ENCODE assay signal across 11 cellular contexts in the genomic region with DNA sequence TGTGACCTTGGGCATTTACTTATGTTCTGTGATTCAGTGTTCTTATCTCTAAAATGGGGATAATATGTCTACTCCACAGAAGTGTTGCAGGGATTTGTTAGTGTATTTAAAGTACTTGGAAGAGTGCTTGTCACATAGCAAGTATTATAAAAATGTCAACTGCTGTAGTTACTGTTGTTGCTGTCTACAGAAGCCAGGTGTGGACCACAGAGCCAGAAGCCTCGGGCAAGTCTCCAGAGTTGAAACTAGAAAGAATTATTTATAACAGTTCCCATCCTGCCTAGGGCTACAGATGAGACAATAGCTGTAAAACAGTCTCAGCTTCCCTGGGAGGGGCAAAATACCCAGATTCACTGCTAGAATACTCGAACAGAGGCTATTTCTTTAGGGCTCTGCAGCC. TPM values are rescaled to one million over a fixed set of nuclear protein-coding genes. Genes with fewer than 3 reads are reported as not detected.
A peak's percentile ranks its signal among the peaks of the same experiment; 100 is the strongest.
DNase-seq lines count a peak whose midpoint lies in the region; ATAC-seq and TF ChIP-seq lines count a peak whose summit lies in the region.
"Had no signal": no experiment of that assay in that cellular context is flagged by ENCODE, and none has a peak within 500 bp of the region (broad histone marks: within the 10 kb centered on the region; RNA-seq: fewer than 3 reads in every experiment).

No MANE protein-coding gene starts in this region.

- no peak overlapping the region for H3K4me3 Mint-ChIP-seq in H9
- H3K4me3 Mint-ChIP-seq: immature natural killer cell had no signal

- peaks cover 9% of the 10 kb centered on the region; the same call in 1 of the 2 replicates for H3K27me3 Mint-ChIP-seq in H9 (ENCODE audit: low read depth)

- intact Hi-C loops in HCT116 (cut with micrococcal nuclease) (loop anchor here (5.0 kb wide), 3 partner anchors 65 to 120 kb away; no protein-coding TSS in a partner anchor), mucosa of descending colon (cut with DNase I, micrococcal nuclease) (no loop called here), spleen (cut with DNase I; ENCODE audit: low total_unique reads) (no loop called here)

- no peak overlapping the region for H3K14ac ChIP-seq in H9 (ENCODE audit: insufficient read depth, low read length)

- H3K4me1 ChIP-seq in HCT116 (ENCODE audit: control insufficient read depth in 1 of 2, insufficient read depth in 2 of 2, low read length in 2 of 2) (peaks cover 27 to 69% of the 10 kb centered on the region in 2 experiments), mucosa of descending colon (ENCODE audit: low read depth) (no peaks in the 10 kb centered on the region), H9 (ENCODE audit: insufficient read depth, low read length) (peaks cover 6% of the 10 kb centered on the region), spleen (peaks cover 0 to 18% (median 4%) of the 10 kb centered on the region in 6 donors)

- H3K79me2 ChIP-seq in HCT116 (ENCODE audit: insufficient read depth, low read length) = no peaks in the 10 kb centered on the region
- no peaks in the 10 kb centered on the region for H3K79me2 ChIP-seq in H9 (ENCODE audit: insufficient read depth, low read length)

- ATAC-seq in HCT116 (peak; percentile 0; the same call in 1 of the 2 replicates), mucosa of descending colon (peak; percentile 32)

- no peak overlapping the region for H3K4ac ChIP-seq in H9 (ENCODE audit: low read depth, low read length)

- peak overlapping the region; percentile 86 for H3K4me2 ChIP-seq in HCT116 (ENCODE audit: low read length)
- no peak overlapping the region for H3K4me2 ChIP-seq in H9 (ENCODE audit: insufficient read depth, insufficient read length, low read length)

- no peaks in the 10 kb centered on the region for H3K36me3 Mint-ChIP-seq in H9 (ENCODE audit: insufficient read depth in 1 of 3, low read depth in 3 of 3)
- H3K36me3 Mint-ChIP-seq: immature natural killer cell had no signal

- no peak for TF ChIP-seq CTCF in HCT116 (IDR thresholded peaks at IDR 0.05 in 2 of 3, conservative IDR thresholded peaks at IDR 0.05 in 1 of 3; ENCODE audit: borderline replicate concordance in 1 of 3, insufficient read depth in 1 of 3, low read depth in 2 of 3, low read length in 2 of 3)
- no peak for TF ChIP-seq CTCF in mucosa of descending colon (IDR thresholded peaks at IDR 0.05)
- no peak for TF ChIP-seq CTCF in H9 (conservative IDR thresholded peaks at IDR 0.05)
- TF ChIP-seq CTCF in spleen (IDR thresholded peaks at IDR 0.05 in 8 of 11, conservative IDR thresholded peaks at IDR 0.05 in 3 of 11) = no peak

- no peak overlapping the region for H3K27ac Mint-ChIP-seq in H9
- H3K27ac Mint-ChIP-seq: immature natural killer cell had no signal

- H3K9me3 ChIP-seq in HCT116 (ENCODE audit: control insufficient read depth in 1 of 2, insufficient read depth in 1 of 2, low read depth in 1 of 2, low read length in 2 of 2) (no peaks in the 10 kb centered on the region), mucosa of descending colon (no peaks in the 10 kb centered on the region), H9 (ENCODE audit: control insufficient read depth, low read depth, low read length) (no peaks in the 10 kb centered on the region), spleen (no peaks in the 10 kb centered on the region)

- no TSS peak for BruUV-seq in HCT116 (replicated peaks; lab: Mats Ljungman, UMichigan)

- H2AK5ac ChIP-seq in H9 (ENCODE audit: insufficient read length, low read length) = no peak overlapping the region

- H3K23ac ChIP-seq in H9 (ENCODE audit: insufficient read length, low read depth, low read length) = no peak overlapping the region

- H3K9me2 ChIP-seq in HCT116 (ENCODE audit: insufficient read depth) = no peaks in the 10 kb centered on the region

- no peak overlapping the region for H2BK120ac ChIP-seq in H9 (ENCODE audit: low read depth, low read length, poor library complexity, severe bottlenecking)

- POLR2A ChIA-PET in HCT116 (lab: Charles Lee) = no interaction called here

- no peak overlapping the region for H2BK20ac ChIP-seq in H9 (ENCODE audit: low read depth, low read length, poor library complexity, severe bottlenecking)

- no peak for TF ChIP-seq RAD21 in HCT116 (IDR thresholded peaks at IDR 0.05; ENCODE audit: low read depth)

- H2BK15ac ChIP-seq in H9 (ENCODE audit: low read depth, low read length) = no peak overlapping the region

- H3K56ac ChIP-seq in H9 (ENCODE audit: insufficient read length, low read depth, low read length) = no peak overlapping the region

- H4K8ac ChIP-seq in H9 (replicated peaks; ENCODE audit: insufficient read length, low read depth, low read length) = no peak overlapping the region

- TF ChIP-seq POLR2A in HCT116 (IDR thresholded peaks at IDR 0.05; ENCODE audit: borderline replicate concordance, extremely low read depth, insufficient read depth, insufficient read length) (no peak), spleen (IDR thresholded peaks at IDR 0.05) (no peak)

- DNase-seq in ELF-1 (ENCODE audit: low read depth, low spot score) (peak; percentile 59), HCT116 (ENCODE audit: low read depth, low spot score) (no peak), T1000 (lab: John Stamatoyannopoulos, UW) (peak; percentile 9), mucosa of descending colon (no peak), Kasumi-1 (lab: John Stamatoyannopoulos, UW) (no peak), Ammon's horn (ENCODE audit: low spot score) (no peak), H9 (no peak), spleen (no peak)
- DNase-seq: GOT3, immature natural killer cell, NCI-H524 treated with DMSO at 0.1 percent for 48 hours had no signal

- H3K36me3 ChIP-seq in HCT116 (ENCODE audit: control insufficient read depth in 1 of 2, insufficient read depth in 2 of 2, low read length in 2 of 2) (no peaks in the 10 kb centered on the region), mucosa of descending colon (ENCODE audit: low read depth) (no peaks in the 10 kb centered on the region), spleen (no peaks in the 10 kb centered on the region)

- CTCF ChIA-PET in HCT116 (lab: Charles Lee) = no interaction called here

- no peak overlapping the region for H4K5ac ChIP-seq in H9 (ENCODE audit: insufficient read length, low read depth, low read length)

- no peak overlapping the region for H4K91ac ChIP-seq in H9 (ENCODE audit: insufficient read length, low read depth, low read length)

- H4K20me1 ChIP-seq in HCT116 (ENCODE audit: insufficient read depth) = no peaks in the 10 kb centered on the region
- no peaks in the 10 kb centered on the region for H4K20me1 ChIP-seq in H9 (ENCODE audit: control insufficient read depth, insufficient read depth, insufficient read length)

- no peaks in the 10 kb centered on the region for H3K9me3 Mint-ChIP-seq in H9
- H3K9me3 Mint-ChIP-seq: immature natural killer cell had no signal

- H3K27ac ChIP-seq in HCT116 (ENCODE audit: low read depth, low read length) = peak overlapping the region; percentile 60
- no peak overlapping the region for H3K27ac ChIP-seq in H9 (ENCODE audit: insufficient read length, low read depth, low read length)
- H3K27ac ChIP-seq in spleen = peak overlapping the region in 4 of 8 donors; percentile 5 to 72 (median 42)

- H3K23me2 ChIP-seq in H9 (ENCODE audit: insufficient read length, low read depth, low read length, poor library complexity, severe bottlenecking) = no peaks in the 10 kb centered on the region

- H2BK12ac ChIP-seq in H9 (ENCODE audit: insufficient read length, low read depth, low read length) = no peak overlapping the region

- RAD21 ChIA-PET in HCT116 (lab: Charles Lee; ENCODE audit: low non-redundant PET in 1 of 2, low total read pairs in 2 of 2, uncharacterized antibody in 2 of 2, unreplicated experiment in 2 of 2) = no interaction called here

- no peak overlapping the region for H3K18ac ChIP-seq in H9 (ENCODE audit: insufficient read length, low read depth, low read length)

- no peaks in the 10 kb centered on the region for H3K79me1 ChIP-seq in H9 (ENCODE audit: insufficient read depth, low read depth, low read length, poor library complexity, severe bottlenecking)

- H2AFZ ChIP-seq in HCT116 (ENCODE audit: low read depth, low read length, poor library complexity, severe bottlenecking) = no peak overlapping the region
- no peak overlapping the region for H2AFZ ChIP-seq in H9 (ENCODE audit: low read length)

- peak overlapping the region; percentile 62 for H3K9ac ChIP-seq in HCT116 (ENCODE audit: low read length)
- H3K9ac ChIP-seq in H9 (ENCODE audit: extremely low read depth, insufficient read length, low read length) = no peak overlapping the region

- peak overlapping the region; percentile 49 to 50 for H3K4me3 ChIP-seq in HCT116 (replicated peaks in 1 of 2; ENCODE audit: low read depth in 1 of 2, low read length in 2 of 2)
- H3K4me3 ChIP-seq in mucosa of descending colon = no peak overlapping the region
- no peak overlapping the region for H3K4me3 ChIP-seq in spleen

- no peaks in the 10 kb centered on the region for H3K27me3 ChIP-seq in HCT116 (ENCODE audit: insufficient read depth, low read length)
- H3K27me3 ChIP-seq in H9 (ENCODE audit: insufficient read depth, low read length) = no peaks in the 10 kb centered on the region
- no peaks in the 10 kb centered on the region for H3K27me3 ChIP-seq in spleen (replicated peaks in 1 of 7)

- H3T11ph ChIP-seq in H9 (ENCODE audit: low read length) = no peak overlapping the region

- no CpG with 5 or more reads among the region's 2 CpGs for WGBS in H9 (ENCODE audit: extremely low coverage, insufficient read length, low lambda C conversion rate)
- WGBS in spleen, 5 donors = 53 to 75% (median 66%) methylated on average over 2 of the region's 2 CpGs

- H3K4me1 Mint-ChIP-seq in H9 = peaks cover 20 to 24% of the 10 kb centered on the region in 2 experiments
- H3K4me1 Mint-ChIP-seq: immature natural killer cell had no signal

- no peak overlapping the region for H2BK5ac ChIP-seq in H9 (ENCODE audit: insufficient read length, low read length)

TF ChIP-seq in HCT116, 20 proteins besides CTCF, POLR2A, EP300 and RAD21 (continues in another document):
- no peak for TF ChIP-seq ELF1 (IDR thresholded peaks at IDR 0.05; ENCODE audit: borderline replicate concordance, low read depth)
- no peak for TF ChIP-seq FOSL1 (IDR thresholded peaks at IDR 0.05; ENCODE audit: low read depth)
- TF ChIP-seq, protein P1, sequence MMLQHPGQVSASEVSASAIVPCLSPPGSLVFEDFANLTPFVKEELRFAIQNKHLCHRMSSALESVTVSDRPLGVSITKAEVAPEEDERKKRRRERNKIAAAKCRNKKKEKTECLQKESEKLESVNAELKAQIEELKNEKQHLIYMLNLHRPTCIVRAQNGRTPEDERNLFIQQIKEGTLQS (IDR thresholded peaks at IDR 0.05) = no peak
- no peak for TF ChIP-seq CBX3 (IDR thresholded peaks at IDR 0.05; ENCODE audit: low read depth)
- TF ChIP-seq SIN3A (IDR thresholded peaks at IDR 0.05; ENCODE audit: low read depth) = no peak; the same call in 1 of the 2 replicates
- TF ChIP-seq, protein P2, sequence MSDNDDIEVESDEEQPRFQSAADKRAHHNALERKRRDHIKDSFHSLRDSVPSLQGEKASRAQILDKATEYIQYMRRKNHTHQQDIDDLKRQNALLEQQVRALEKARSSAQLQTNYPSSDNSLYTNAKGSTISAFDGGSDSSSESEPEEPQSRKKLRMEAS (IDR thresholded peaks at IDR 0.05) = no peak
- no peak for TF ChIP-seq EGR1 (IDR thresholded peaks at IDR 0.05; ENCODE audit: low read depth)

RNA-seq across cellular contexts. Expression of a gene that starts 55.4 kb away (rescaled TPM):
- total RNA-seq in HCT116 (2021; ENCODE audit: unreplicated experiment) = 42.3 TPM
- 19.2 and 21.9 TPM in 2 replicates for polyA plus RNA-seq in HCT116 (2012)
- 10 to 100 TPM; 24.7 to 38.1 (median 32.2) TPM for total RNA-seq in mucosa of descending colon
- 43.9 and 44.3 TPM in 2 replicates for total RNA-seq in H9 (2021)
- total RNA-seq in spleen = 10 to 100 TPM; 41.9 to 75.1 (median 61.9) TPM
- 10 to 100 TPM in 1 of 3 donors, 1 to 10 TPM in 2; 9.4 to 13.8 (median 9.9) TPM for polyA plus RNA-seq in spleen

Comparison
In these comparisons a context has a peak if more than half of its experiments do, and no peak if none do; other contexts are left out.
1. DNase-seq: peak in ELF-1 (single experiment) and T1000 (single experiment); none in HCT116 (single experiment), mucosa of descending colon (0 of 3), Kasumi-1 (0 of 2), Ammon's horn (single experiment), H9 (single experiment) and spleen (single experiment).
2. H3K4me3 ChIP-seq: peak in HCT116 (2 of 2); none in mucosa of descending colon (single experiment) and spleen (0 of 8).